17 cellular contexts compared by ENCODE assay signal in genomic region chr6:152697634-152698033, GRCh38. TPM values are rescaled to one million over a fixed set of nuclear protein-coding genes. Genes with fewer than 3 reads are reported as not detected.
A peak's percentile ranks its signal among the peaks of the same experiment; 100 is the strongest.
DNase-seq lines count a peak whose midpoint lies in the region; ATAC-seq, FAIRE-seq and TF ChIP-seq lines count a peak whose summit lies in the region.
"Had no signal": no experiment of that assay in that cellular context is flagged by ENCODE, and none has a peak within 500 bp of the region (broad histone marks: within the 10 kb centered on the region; RNA-seq: fewer than 3 reads in every experiment).

Gene MYCT1, plus strand, starts transcription at chr6:152697897. Its CDS starts 6 bp downstream, at chr6:152697903.

- ATAC-seq in A549 = no peak
- ATAC-seq in heart left ventricle = peak; percentile 60 to 82 (median 72)
- ATAC-seq in GM19467 (IDR thresholded peaks at IDR 0.05; ENCODE audit: unreplicated experiment) = no peak
- no peak for ATAC-seq in HG02642 (IDR thresholded peaks at IDR 0.05; ENCODE audit: poor library complexity, unreplicated experiment)
- ATAC-seq: naive thymus-derived CD8-positive, alpha-beta T cell had no signal

- no peak for TF ChIP-seq EP300 in A549 (IDR thresholded peaks at IDR 0.05)

- intact Hi-C loops in ascending aorta (cut with DNase I) = no loop called here
- intact Hi-C loops in heart left ventricle (cut with DNase I) = no loop called here
- intact Hi-C loops in activated CD4-positive, alpha-beta T cell treated with anti-CD3 and anti-CD28 coated beads, Interleukin-2, amount 10 ng/mL, durations not matched to agents 24 days and 14 days (cut with micrococcal nuclease) = no loop called here

- H3K4me1 ChIP-seq in A549 (no peaks in the 10 kb centered on the region; the same call in 2 of the 3 replicates), ascending aorta (no peaks in the 10 kb centered on the region), heart left ventricle (peaks cover 0 to 17% (median 0%) of the 10 kb centered on the region in 12 donors), osteoblast (ENCODE audit: insufficient read depth, low read length) (peaks cover 25% of the 10 kb centered on the region)

- no peaks in the 10 kb centered on the region for H3K9me3 Mint-ChIP-seq in activated CD4-positive, alpha-beta T cell treated with anti-CD3 and anti-CD28 coated beads, Interleukin-2, amount 10 ng/mL, durations not matched to agents 24 days and 14 days
- H3K9me3 Mint-ChIP-seq: activated CD4-positive, alpha-beta memory T cell treated with anti-CD3 and anti-CD28 coated beads for 36 hours; naive thymus-derived CD8-positive, alpha-beta T cell; T-helper 2 cell treated with Interferon-gamma antibody and Interleukin-4, amounts not matched to agents 5 μg/mL and 100 μg/mL, for 36 hours had no signal

- 86% methylated on average over 2 of the region's 2 CpGs for WGBS in A549 (ENCODE audit: missing lambda C conversion rate)
- WGBS in heart left ventricle, 4 donors = 43 to 55% (median 48%) methylated on average over 2 of the region's 2 CpGs

- H3K79me2 ChIP-seq in osteoblast (ENCODE audit: insufficient read depth, low read length) = no peaks in the 10 kb centered on the region

- H3K9me3 ChIP-seq in A549 (no peaks in the 10 kb centered on the region), ascending aorta (no peaks in the 10 kb centered on the region), heart left ventricle (no peaks in the 10 kb centered on the region), osteoblast (ENCODE audit: low read depth, low read length) (no peaks in the 10 kb centered on the region)

- H2AFZ ChIP-seq in osteoblast (ENCODE audit: low read length) = peak within 1 kb of the TSS; percentile 83

- DNase-seq in A549 (ENCODE audit: low read depth in 1 of 2, low spot score in 1 of 2) (no peak), ascending aorta (ENCODE audit: low spot score in 2 of 2) (no peak), heart left ventricle (peak in 1 of 5 donors; percentile 41), osteoblast (ENCODE audit: insufficient read length, low spot score, missing footprints) (no peak), C1 segment of cervical spinal cord (lab: John Stamatoyannopoulos, UW) (no peak)
- no peak for DNase-seq in activated CD4-positive, alpha-beta T cell treated with anti-CD3 and anti-CD28 coated beads, Interleukin-2, amount 10 ng/mL, durations not matched to agents 24 days and 14 days
- DNase-seq: activated CD4-positive, alpha-beta memory T cell treated with anti-CD3 and anti-CD28 coated beads for 36 hours; activated effector memory CD4-positive, alpha-beta T cell treated with anti-CD3 and anti-CD28 coated beads, Interleukin-2, amount 50 U/mL, for 16 hours; caudate nucleus; naive thymus-derived CD8-positive, alpha-beta T cell; NCI-H1436 treated with DMSO at 0.1 percent for 48 hours; NCI-H510A treated with DMSO at 0.1 percent for 48 hours had no signal

- CTCF ChIA-PET in A549 (lab: Yijun Ruan, JAX) = no interaction called here

- TF ChIP-seq CTCF in A549 (IDR thresholded peaks at IDR 0.05) = no peak
- TF ChIP-seq CTCF in ascending aorta (IDR thresholded peaks at IDR 0.05) = no peak
- no peak for TF ChIP-seq CTCF in heart left ventricle (IDR thresholded peaks at IDR 0.05)
- no peak for TF ChIP-seq CTCF in osteoblast (IDR thresholded peaks at IDR 0.05; ENCODE audit: extremely low read depth, low read depth, low read length)

- TF ChIP-seq POLR2A in A549 (IDR thresholded peaks at IDR 0.05; ENCODE audit: low read length) (no peak), heart left ventricle (IDR thresholded peaks at IDR 0.05) (peak in 1 of 2 donors; percentile 16)

- no peak for TF ChIP-seq RAD21 in A549 (conservative IDR thresholded peaks at IDR 0.05 in 1 of 2, IDR thresholded peaks at IDR 0.05 in 1 of 2)

- POLR2A ChIA-PET in A549 (lab: Yijun Ruan, JAX) = no interaction called here

- FAIRE-seq in A549 (lab: Jason Lieb, UNC) = no peak
- FAIRE-seq: D721Med had no signal

- peaks cover 17% of the 10 kb centered on the region for H3K27me3 Mint-ChIP-seq in activated CD4-positive, alpha-beta T cell treated with anti-CD3 and anti-CD28 coated beads, Interleukin-2, amount 10 ng/mL, durations not matched to agents 24 days and 14 days

- H3K4me3 Mint-ChIP-seq in activated CD4-positive, alpha-beta T cell treated with anti-CD3 and anti-CD28 coated beads, Interleukin-2, amount 10 ng/mL, durations not matched to agents 24 days and 14 days = no peak within 1 kb of the TSS
- H3K4me3 Mint-ChIP-seq: activated CD4-positive, alpha-beta memory T cell treated with anti-CD3 and anti-CD28 coated beads for 36 hours; naive thymus-derived CD8-positive, alpha-beta T cell; T-helper 2 cell treated with Interferon-gamma antibody and Interleukin-4, amounts not matched to agents 5 μg/mL and 100 μg/mL, for 36 hours had no signal

- no peak within 1 kb of the TSS for H3K27ac ChIP-seq in A549
- no peak within 1 kb of the TSS for H3K27ac ChIP-seq in ascending aorta
- H3K27ac ChIP-seq in heart left ventricle = peak within 1 kb of the TSS; percentile 36 to 82 (median 71)
- H3K27ac ChIP-seq in osteoblast (ENCODE audit: low read depth, low read length) = peak within 1 kb of the TSS; percentile 80

- H3K36me3 ChIP-seq in ascending aorta = no peaks in the 10 kb centered on the region
- no peaks in the 10 kb centered on the region for H3K36me3 ChIP-seq in heart left ventricle
- H3K36me3 ChIP-seq in osteoblast (ENCODE audit: insufficient read depth, low read length) = no peaks in the 10 kb centered on the region

- H3K4me2 ChIP-seq in A549 (peak within 1 kb of the TSS; percentile 27; the same call in 1 of the 3 replicates), osteoblast (ENCODE audit: insufficient read depth, low read length) (peak within 1 kb of the TSS; percentile 44)

- H3K27me3 ChIP-seq in ascending aorta (no peaks in the 10 kb centered on the region), heart left ventricle (peaks cover 0 to 4% (median 0%) of the 10 kb centered on the region in 9 donors), osteoblast (ENCODE audit: insufficient read depth, low read length) (no peaks in the 10 kb centered on the region)

- H4K20me1 ChIP-seq in osteoblast (ENCODE audit: insufficient read depth, low read length) = no peaks in the 10 kb centered on the region

- no peaks in the 10 kb centered on the region for H3K36me3 Mint-ChIP-seq in activated CD4-positive, alpha-beta T cell treated with anti-CD3 and anti-CD28 coated beads, Interleukin-2, amount 10 ng/mL, durations not matched to agents 24 days and 14 days (ENCODE audit: low read depth)
- H3K36me3 Mint-ChIP-seq: activated CD4-positive, alpha-beta memory T cell treated with anti-CD3 and anti-CD28 coated beads for 36 hours; naive thymus-derived CD8-positive, alpha-beta T cell had no signal

- no peak within 1 kb of the TSS for H3K4me3 ChIP-seq in A549
- H3K4me3 ChIP-seq in ascending aorta = no peak within 1 kb of the TSS
- H3K4me3 ChIP-seq in heart left ventricle = peak within 1 kb of the TSS in 11 of 12 donors; percentile 20 to 56 (median 48)
- H3K4me3 ChIP-seq in osteoblast (ENCODE audit: insufficient read depth, low read length) = no peak within 1 kb of the TSS

- H3K27ac Mint-ChIP-seq in activated CD4-positive, alpha-beta T cell treated with anti-CD3 and anti-CD28 coated beads, Interleukin-2, amount 10 ng/mL, durations not matched to agents 24 days and 14 days = no peak within 1 kb of the TSS
- H3K27ac Mint-ChIP-seq: activated CD4-positive, alpha-beta memory T cell treated with anti-CD3 and anti-CD28 coated beads for 36 hours; naive thymus-derived CD8-positive, alpha-beta T cell; T-helper 2 cell treated with Interferon-gamma antibody and Interleukin-4, amounts not matched to agents 5 μg/mL and 100 μg/mL, for 36 hours had no signal

- no peaks in the 10 kb centered on the region for H3K4me1 Mint-ChIP-seq in activated CD4-positive, alpha-beta T cell treated with anti-CD3 and anti-CD28 coated beads, Interleukin-2, amount 10 ng/mL, durations not matched to agents 24 days and 14 days
- H3K4me1 Mint-ChIP-seq: naive thymus-derived CD8-positive, alpha-beta T cell had no signal

TF ChIP-seq in A549, 52 proteins besides CTCF, POLR2A, EP300 and RAD21:
- TF ChIP-seq NPAS2 (CRISPR knock-in tag; IDR thresholded peaks at IDR 0.05; ENCODE audit: borderline replicate concordance) = no peak
TF ChIP-seq in A549: peak in this region for 0.

RNA-seq across cellular contexts. Expression of gene MYCT1, which starts in this region (rescaled TPM):
- 0.04 and 0.05 TPM in 2 replicates for polyA plus RNA-seq in A549 (2011; rRNA removed)
- not detected in 2 replicates for polyA plus RNA-seq in A549 (2012; cell fraction: cytosol; rRNA removed)
- not detected in 2 replicates for polyA plus RNA-seq in A549 (2012; cell fraction: nucleus; rRNA removed)
- not detected in 3 replicates for polyA plus RNA-seq in A549 (2017; fragmentation: RNase III; extraction: RNeasy Plus Mini Kit Qiagen cat#74134 plus additional on column Dnase treatment)
- not detected in 2 replicates for polyA minus RNA-seq in A549 (2011; rRNA and poly(A)+ RNA removed)
- 15.6 TPM for total RNA-seq in ascending aorta
- 10 to 100 TPM in 8 of 9 donors, 1 to 10 TPM in 1; 8.4 to 20.8 (median 15.8) TPM for total RNA-seq in heart left ventricle
- polyA plus RNA-seq in heart left ventricle = 10 to 100 TPM; 13.6 to 13.7 TPM
- total RNA-seq in osteoblast = 0.29 and 0.36 TPM in 2 replicates
- total RNA-seq in activated CD4-positive, alpha-beta T cell treated with anti-CD3 and anti-CD28 coated beads, Interleukin-2, amount 10 ng/mL, durations not matched to agents 24 days and 14 days = not detected in 2 replicates
- total RNA-seq: activated CD4-positive, alpha-beta memory T cell treated with anti-CD3 and anti-CD28 coated beads for 36 hours; epithelial cell of proximal tubule; naive thymus-derived CD8-positive, alpha-beta T cell had no signal
- polyA plus RNA-seq: naive thymus-derived CD8-positive, alpha-beta T cell had no signal

Comparison
In these comparisons a context has a peak if more than half of its experiments do, and no peak if none do; other contexts are left out.
1. RNA of gene MYCT1 (polyA plus RNA-seq): 13.6 to 13.7 TPM in heart left ventricle; 0.04 to 0.05 TPM in A549; every median in the first group is over 10 times any median in the second.
2. ATAC-seq: peak in heart left ventricle (4 of 4); none in A549 (0 of 2), GM19467 (single experiment) and HG02642 (single experiment).
3. H3K27ac ChIP-seq: peak in heart left ventricle (12 of 12) and osteoblast (single experiment); none in A549 (0 of 2) and ascending aorta (0 of 2).
4. H3K4me3 ChIP-seq: peak in heart left ventricle (11 of 12); none in A549 (single experiment), ascending aorta (0 of 2) and osteoblast (single experiment).